In the genomic region with DNA sequence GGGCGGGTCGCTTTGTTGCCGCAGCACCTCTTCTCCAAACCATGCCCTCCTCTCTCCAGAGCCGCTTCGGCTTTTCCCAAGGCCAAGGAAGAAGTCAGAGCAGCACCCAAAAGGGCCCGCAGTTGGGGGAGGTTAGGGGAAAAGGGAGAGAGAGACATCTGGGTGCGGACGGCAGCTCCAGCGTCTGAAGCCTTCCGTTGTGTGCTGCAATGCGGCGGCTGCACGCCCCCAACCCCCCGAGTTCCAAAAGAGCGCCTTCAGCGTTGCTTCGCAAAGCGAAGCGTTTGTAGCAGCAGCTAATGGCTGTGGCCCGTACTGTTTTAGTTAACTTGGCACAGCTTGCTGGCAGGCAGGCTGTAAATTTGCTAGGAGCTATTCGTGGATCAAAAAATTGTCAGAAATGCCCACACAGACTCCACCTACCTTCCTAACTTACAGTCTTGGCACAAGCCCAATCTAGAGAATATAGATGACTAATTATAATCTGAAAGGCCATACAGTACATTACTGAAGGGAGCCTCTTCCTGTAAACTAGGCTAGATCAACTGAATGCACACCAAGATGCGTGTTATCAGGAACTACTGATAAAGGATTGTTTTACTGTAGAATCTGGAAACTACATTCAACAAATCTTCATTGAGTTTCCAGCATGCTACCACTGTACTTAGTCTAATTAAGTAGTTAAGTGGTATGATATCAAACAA, we compare ENCODE assay signal across 8 cellular contexts. TPM values are rescaled to one million over a fixed set of nuclear protein-coding genes. Genes with fewer than 3 reads are reported as not detected.
DNase-seq lines count a peak whose midpoint lies in the region; ATAC-seq and TF ChIP-seq lines count a peak whose summit lies in the region.

No MANE protein-coding gene starts in this region.

- H3K36me3 ChIP-seq in liver (ENCODE audit: control insufficient read depth in 4 of 4, insufficient read depth in 3 of 4, low read depth in 1 of 4, low read length in 3 of 4), result no peaks in the 10 kb centered on the region

- H3K27ac ChIP-seq in liver (ENCODE audit: low read depth in 1 of 2, low read length in 2 of 2), result peak overlapping the region; percentile 97 to 98

- POLR2A ChIA-PET in activated CD4-positive, alpha-beta T cell treated with anti-CD3 and anti-CD28 coated beads, Interleukin-2, amount 10 ng/mL, durations not matched to agents 7 days and 5 days (lab: Charles Lee), result interaction anchor here (1.0 kb wide), 2 partner anchors 15 to 237 kb away, joined by 3 read pairs; a partner anchor contains a TSS

- DNase-seq in DMS53 (lab: John Stamatoyannopoulos, UW), result peak; percentile 84
- DNase-seq in NCI-H345 (lab: John Stamatoyannopoulos, UW), result peak; percentile 52
- DNase-seq in activated CD4-positive, alpha-beta T cell treated with anti-CD3 and anti-CD28 coated beads, Interleukin-2, amount 10 ng/mL, durations not matched to agents 7 days and 5 days, result peak; percentile 57
- peak; percentile 71 to 89 for DNase-seq in dermis microvascular lymphatic vessel endothelial cell (ENCODE audit: low read depth in 2 of 2)
- peak; percentile 49 for DNase-seq in stimulated activated CD4-positive, alpha-beta T cell treated with anti-CD3 and anti-CD28 coated beads, Interleukin-4, amount 100 ng/mL, for 24 hours

- peak overlapping the region; percentile 83 to 89 for H3K9ac ChIP-seq in liver (ENCODE audit: low read depth in 1 of 2, low read length in 2 of 2)

- peak overlapping the region; percentile 95 for H3K4me3 Mint-ChIP-seq in activated CD4-positive, alpha-beta T cell treated with anti-CD3 and anti-CD28 coated beads, Interleukin-2, amount 10 ng/mL, durations not matched to agents 7 days and 5 days

- peaks cover 2 to 22% (median 6%) of the 10 kb centered on the region in 4 donors for H3K4me1 ChIP-seq in liver (ENCODE audit: control insufficient read depth in 4 of 4, insufficient read depth in 4 of 4, low read length in 3 of 4)

- CTCF ChIA-PET in activated CD4-positive, alpha-beta T cell treated with anti-CD3 and anti-CD28 coated beads, Interleukin-2, amount 10 ng/mL, durations not matched to agents 7 days and 5 days (lab: Charles Lee), result interaction anchor here (1.2 to 3.4 kb wide), 3 partner anchors 10 to 50 kb away, joined by 3 to 17 read pairs (median 7); no protein-coding TSS in a partner anchor

- TF ChIP-seq CTCF in liver (IDR thresholded peaks at IDR 0.05; ENCODE audit: low read depth, low read length, missing input control), result no peak

- H3K36me3 Mint-ChIP-seq in activated CD4-positive, alpha-beta T cell treated with anti-CD3 and anti-CD28 coated beads, Interleukin-2, amount 10 ng/mL, durations not matched to agents 7 days and 5 days (ENCODE audit: low read depth), result peaks cover 21% of the 10 kb centered on the region

- H3K27me3 Mint-ChIP-seq in activated CD4-positive, alpha-beta T cell treated with anti-CD3 and anti-CD28 coated beads, Interleukin-2, amount 10 ng/mL, durations not matched to agents 7 days and 5 days, result no peaks in the 10 kb centered on the region

- H3K9me3 ChIP-seq in liver (ENCODE audit: control insufficient read depth in 4 of 4, low read length in 3 of 4), result no peaks in the 10 kb centered on the region

- WGBS in liver, result 2% methylated on average over 22 of the region's 22 CpGs

- TF ChIP-seq RAD21 in liver (IDR thresholded peaks at IDR 0.05), result no peak

- no peaks in the 10 kb centered on the region for H3K27me3 ChIP-seq in liver (ENCODE audit: control insufficient read depth in 4 of 4, insufficient read depth in 4 of 4, low read length in 3 of 4)

- peak overlapping the region; percentile 100 for H3K27ac Mint-ChIP-seq in activated CD4-positive, alpha-beta T cell treated with anti-CD3 and anti-CD28 coated beads, Interleukin-2, amount 10 ng/mL, durations not matched to agents 7 days and 5 days

- peaks cover 41% of the 10 kb centered on the region for H3K4me1 Mint-ChIP-seq in activated CD4-positive, alpha-beta T cell treated with anti-CD3 and anti-CD28 coated beads, Interleukin-2, amount 10 ng/mL, durations not matched to agents 7 days and 5 days

- ATAC-seq in HG02623 (IDR thresholded peaks at IDR 0.05; ENCODE audit: unreplicated experiment) (peak; percentile 2), HG03280 (IDR thresholded peaks at IDR 0.05; ENCODE audit: unreplicated experiment) (no peak)

- H3K9me3 Mint-ChIP-seq in activated CD4-positive, alpha-beta T cell treated with anti-CD3 and anti-CD28 coated beads, Interleukin-2, amount 10 ng/mL, durations not matched to agents 7 days and 5 days, result no peaks in the 10 kb centered on the region

- peak overlapping the region; percentile 72 to 95 (median 76) for H3K4me3 ChIP-seq in liver (ENCODE audit: low read depth in 1 of 3, low read length in 3 of 3)

TF ChIP-seq in liver, 16 proteins besides CTCF, POLR2A, EP300 and RAD21:
- peak; percentile 6 for TF ChIP-seq YY1 (IDR thresholded peaks at IDR 0.05)
- TF ChIP-seq SP1 (IDR thresholded peaks at IDR 0.05), result no peak
- peak; percentile 17 for TF ChIP-seq TAF1 (conservative IDR thresholded peaks at IDR 0.05)
- no peak for TF ChIP-seq JUND (IDR thresholded peaks at IDR 0.05)

RNA-seq across cellular contexts. Expression of a gene that starts 1.1 kb away (rescaled TPM):
- 10 to 100 TPM; 46.2 to 46.6 TPM for total RNA-seq in activated CD4-positive, alpha-beta T cell treated with anti-CD3 and anti-CD28 coated beads, Interleukin-2, amount 10 ng/mL, durations not matched to agents 7 days and 5 days
- total RNA-seq in dermis microvascular lymphatic vessel endothelial cell (56.1 and 89.0 TPM in 2 replicates), liver (10 to 100 TPM; 22.5 to 29.5 TPM)
- polyA plus RNA-seq in liver, result 1 to 10 TPM; 7.1 to 7.6 TPM
